23 cellular contexts compared by ENCODE assay signal in the genomic region with DNA sequence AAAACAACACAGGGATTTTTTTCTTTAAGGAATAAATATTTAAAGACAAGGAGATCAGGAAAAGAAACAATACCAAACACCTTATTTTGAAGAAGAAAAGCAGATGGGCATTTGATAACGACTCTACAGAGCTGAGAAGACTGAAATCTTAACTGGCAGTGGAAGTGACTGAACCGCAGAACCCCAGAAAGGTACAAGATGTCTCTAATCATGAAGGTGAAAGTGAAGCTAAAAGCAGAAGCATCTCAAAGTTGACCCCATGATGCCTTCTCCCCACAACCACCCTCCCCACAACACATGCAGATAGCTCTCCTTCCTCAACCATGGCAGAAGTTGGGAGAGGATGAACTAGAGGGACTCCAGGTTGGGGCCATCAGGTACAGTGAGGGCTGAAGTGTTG.
"Had no signal": no experiment of that assay in that cellular context is flagged by ENCODE, and none has a peak within 500 bp of the region (broad histone marks: within the 10 kb centered on the region; RNA-seq: fewer than 3 reads in every experiment).

No MANE protein-coding gene starts in this region.

- H3K27ac ChIP-seq: adrenal gland, ascending aorta, breast epithelium, coronary artery, dorsolateral prefrontal cortex, WERI-Rb-1 had no signal

- H3K4me3 ChIP-seq: adrenal gland, ascending aorta, breast epithelium, coronary artery, dorsolateral prefrontal cortex had no signal

- H3K4me1 ChIP-seq: adrenal gland, ascending aorta, breast epithelium had no signal

- H3K27me3 ChIP-seq: adrenal gland, ascending aorta, breast epithelium, dorsolateral prefrontal cortex had no signal

- H3K36me3 ChIP-seq: adrenal gland, ascending aorta, breast epithelium, WERI-Rb-1 had no signal

- DNase-seq: activated B cell treated with CpG ODN at 0.5 μM for 24 hours; activated CD4-positive, alpha-beta memory T cell treated with anti-CD3 and anti-CD28 coated beads for 36 hours; activated CD4-positive, alpha-beta T cell treated with anti-CD3 and anti-CD28 coated beads for 48 hours; activated CD8-positive, alpha-beta memory T cell treated with anti-CD3 and anti-CD28 coated beads, Interleukin-2, amount 10 ng/mL, durations not matched to agents 7 days and 5 days; activated CD8-positive, alpha-beta memory T cell treated with anti-CD3 and anti-CD28 coated beads, Interleukin-2, amount 50 U/mL, for 4 hours; activated CD8-positive, alpha-beta T cell treated with anti-CD3 and anti-CD28 coated beads, Interleukin-2, amount 10 ng/mL, durations not matched to agents 7 days and 5 days; activated effector memory CD4-positive, alpha-beta T cell treated with anti-CD3 and anti-CD28 coated beads, Interleukin-2, amount 50 U/mL, for 16 hours; activated naive CD4-positive, alpha-beta T cell treated with anti-CD3 and anti-CD28 coated beads for 36 hours; activated naive CD8-positive, alpha-beta T cell treated with anti-CD3 and anti-CD28 coated beads for 36 hours; activated naive CD8-positive, alpha-beta T cell treated with anti-CD3 and anti-CD28 coated beads, Interleukin-2, amount 50 U/mL, for 24 hours; activated T-cell treated with anti-CD3 and anti-CD28 coated beads, Interleukin-2, amount 50 U/mL, for 1 hour; activated T-cell treated with anti-CD3 and anti-CD28 coated beads, Interleukin-2, amount 50 U/mL, for 48 hours; adrenal gland; dorsolateral prefrontal cortex; effector memory CD4-positive, alpha-beta T cell; endodermal cell; foreskin fibroblast; head of caudate nucleus; T-helper 2 cell; WERI-Rb-1 had no signal

- H3K9me3 ChIP-seq: adrenal gland, ascending aorta, breast epithelium had no signal
